6 cellular contexts compared by ENCODE assay signal in genomic region chr16:27086031-27086430, GRCh38. TPM values are rescaled to one million over a fixed set of nuclear protein-coding genes. Genes with fewer than 3 reads are reported as not detected.
"Had no signal": no experiment of that assay in that cellular context is flagged by ENCODE, and none has a peak within 500 bp of the region (broad histone marks: within the 10 kb centered on the region; RNA-seq: fewer than 3 reads in every experiment).

No MANE protein-coding gene starts in this region.

RNA-seq across cellular contexts. Expression of gene C16orf82, which starts 19.3 kb away (rescaled TPM):
- total RNA-seq: HepG2, HT-29, HT1080, IMR-90, K562 had no signal
- polyA plus RNA-seq: HepG2, IgD-negative memory B cell, IMR-90, K562 had no signal
